18 cellular contexts compared by ENCODE assay signal in genomic region chr12:52914722-52915121, GRCh38. TPM values are rescaled to one million over a fixed set of nuclear protein-coding genes. Genes with fewer than 3 reads are reported as not detected.
DNase-seq lines count a peak whose midpoint lies in the region; ATAC-seq, FAIRE-seq and TF ChIP-seq lines count a peak whose summit lies in the region.
"Had no signal": no experiment of that assay in that cellular context is flagged by ENCODE, and none has a peak within 500 bp of the region (broad histone marks: within the 10 kb centered on the region; RNA-seq: fewer than 3 reads in every experiment).

No MANE protein-coding gene starts in this region.

- ATAC-seq in GM23338, result no peak; the same call in 2 of the 3 replicates
- no peak for ATAC-seq in Panc1
- ATAC-seq in GM21723 (IDR thresholded peaks at IDR 0.05; ENCODE audit: unreplicated experiment), result no peak

- no peak overlapping the region for H3K27ac ChIP-seq in GM23338 (ENCODE audit: low read depth)
- peak overlapping the region; percentile 50; the same call in 1 of the 2 replicates for H3K27ac ChIP-seq in Panc1 (ENCODE audit: low read length)
- peak overlapping the region; percentile 8 for H3K27ac ChIP-seq in duodenal mucosa (ENCODE audit: low read depth, low read length)
- peak overlapping the region; percentile 42 to 85 (median 76) for H3K27ac ChIP-seq in stomach
- no peak overlapping the region for H3K27ac ChIP-seq in tibial artery

- CTCF ChIA-PET in Panc1 (lab: Charles Lee), result no interaction called here

- intact Hi-C loops in Panc1 (cut with micrococcal nuclease; ENCODE audit: unreplicated experiment) (no loop called here), stomach (cut with DNase I; ENCODE audit: low total_unique reads) (no loop called here), tibial artery (cut with DNase I; ENCODE audit: low total_unique reads) (no loop called here)

- H3K4me3 Mint-ChIP-seq in GM23338, result no peak overlapping the region
- H3K4me3 Mint-ChIP-seq: CD4-positive, CD25-positive, alpha-beta regulatory T cell had no signal

- no peaks in the 10 kb centered on the region for H3K36me3 ChIP-seq in GM23338 (ENCODE audit: insufficient read depth)
- no peaks in the 10 kb centered on the region for H3K36me3 ChIP-seq in Panc1 (ENCODE audit: control insufficient read depth, insufficient read depth, low read length)
- H3K36me3 ChIP-seq in duodenal mucosa (ENCODE audit: control insufficient read depth in 1 of 2, insufficient read depth in 2 of 2, low read length in 2 of 2), result no peaks in the 10 kb centered on the region
- no peaks in the 10 kb centered on the region for H3K36me3 ChIP-seq in stomach
- H3K36me3 ChIP-seq in tibial artery, result no peaks in the 10 kb centered on the region

- TF ChIP-seq POLR2A in stomach (IDR thresholded peaks at IDR 0.05), result no peak

- H3K9me3 Mint-ChIP-seq in GM23338, result no peaks in the 10 kb centered on the region
- H3K9me3 Mint-ChIP-seq: CD4-positive, CD25-positive, alpha-beta regulatory T cell had no signal

- no peak overlapping the region for H3K27ac Mint-ChIP-seq in GM23338
- H3K27ac Mint-ChIP-seq: CD4-positive, CD25-positive, alpha-beta regulatory T cell had no signal

- peaks cover 8% of the 10 kb centered on the region for H3K4me1 Mint-ChIP-seq in GM23338
- H3K4me1 Mint-ChIP-seq: CD4-positive, CD25-positive, alpha-beta regulatory T cell had no signal

- H3K9me2 ChIP-seq in GM23338 (ENCODE audit: insufficient read depth), result no peaks in the 10 kb centered on the region

- no peak for TF ChIP-seq EP300 in stomach (IDR thresholded peaks at IDR 0.05)

- in situ Hi-C loops in Panc1 (cut with HindIII; ENCODE audit: low pct_unique_long_range_greater_than_20kb, low sequenced_read_pairs), result no loop called here

- H3K4me3 ChIP-seq in GM23338 (no peak overlapping the region), Panc1 (ENCODE audit: low read depth in 2 of 2, low read length in 2 of 2) (no peak overlapping the region), duodenal mucosa (ENCODE audit: low read depth in 1 of 2, low read length in 2 of 2) (no peak overlapping the region), stomach (no peak overlapping the region), tibial artery (no peak overlapping the region)

- H3K4me2 ChIP-seq in GM23338, result no peak overlapping the region

- no TSS peak for BruUV-seq in Panc1 (replicated peaks; lab: Mats Ljungman, UMichigan)

- no peaks in the 10 kb centered on the region for H3K79me2 ChIP-seq in GM23338 (replicated peaks; ENCODE audit: insufficient read depth)

- 62 to 79% (median 66%) methylated on average over 7 of the region's 7 CpGs for WGBS in stomach, 5 donors

- DNase-seq in GM23338 (ENCODE audit: low spot score) (no peak), Panc1 (ENCODE audit: low read depth, low spot score) (no peak), stomach (no peak), tibial artery (no peak), urothelium cell line (ENCODE audit: low spot score) (no peak)
- DNase-seq: ACHN; AML-193; Calu3; CD4-positive, CD25-positive, alpha-beta regulatory T cell; GOT3; KG1; NCI-H1436 treated with DMSO at 0.1 percent for 48 hours; NCI-H2107; NCI-H226; NCI-H524 treated with DMSO at 0.1 percent for 48 hours; RPMI8226 had no signal

- H3K9me3 ChIP-seq in Panc1 (ENCODE audit: control insufficient read depth, insufficient read depth, low read depth, low read length), result no peaks in the 10 kb centered on the region
- no peaks in the 10 kb centered on the region for H3K9me3 ChIP-seq in duodenal mucosa (ENCODE audit: control insufficient read depth in 1 of 2, low read length in 2 of 2)
- H3K9me3 ChIP-seq in stomach, result no peaks in the 10 kb centered on the region
- H3K9me3 ChIP-seq in tibial artery, result no peaks in the 10 kb centered on the region

- H2AFZ ChIP-seq in GM23338, result 0 out of 2 replicates have a peak overlapping the region, but pooled peaks have one; percentile 23

- no peaks in the 10 kb centered on the region for H3F3A ChIP-seq in GM23338 (replicated peaks; ENCODE audit: low read depth)

- no peaks in the 10 kb centered on the region for H3K36me3 Mint-ChIP-seq in GM23338 (ENCODE audit: low read depth)
- H3K36me3 Mint-ChIP-seq: CD4-positive, CD25-positive, alpha-beta regulatory T cell had no signal

- no peak overlapping the region for H3K9ac ChIP-seq in duodenal mucosa (ENCODE audit: low read depth in 1 of 2, low read length in 2 of 2)

- no peaks in the 10 kb centered on the region for H4K20me1 ChIP-seq in GM23338 (replicated peaks; ENCODE audit: insufficient read depth)

- H3K27me3 ChIP-seq in GM23338 (ENCODE audit: insufficient read depth) (no peaks in the 10 kb centered on the region), Panc1 (ENCODE audit: control insufficient read depth, insufficient read depth, low read length) (no peaks in the 10 kb centered on the region), duodenal mucosa (ENCODE audit: control insufficient read depth in 1 of 2, insufficient read depth in 2 of 2, low read length in 2 of 2) (no peaks in the 10 kb centered on the region), stomach (no peaks in the 10 kb centered on the region), tibial artery (no peaks in the 10 kb centered on the region)

- POLR2A ChIA-PET in Panc1 (lab: Charles Lee), result no interaction called here

- H3K27me3 Mint-ChIP-seq in GM23338 (ENCODE audit: insufficient read depth, low read depth, poor library complexity), result peaks cover 7% of the 10 kb centered on the region

- no peak for FAIRE-seq in urothelium cell line (lab: Jason Lieb, UNC)

- H3K4me1 ChIP-seq in GM23338 (ENCODE audit: insufficient read depth), result peaks cover 12% of the 10 kb centered on the region
- H3K4me1 ChIP-seq in Panc1 (ENCODE audit: control insufficient read depth, insufficient read depth, low read length), result peaks cover 9% of the 10 kb centered on the region; the same call in 1 of the 2 replicates
- peaks cover 38 to 42% of the 10 kb centered on the region in 2 donors for H3K4me1 ChIP-seq in duodenal mucosa (ENCODE audit: control insufficient read depth in 1 of 2, insufficient read depth in 2 of 2, low read length in 2 of 2)
- H3K4me1 ChIP-seq in stomach, result peaks cover 18 to 41% (median 25%) of the 10 kb centered on the region in 4 donors
- H3K4me1 ChIP-seq in tibial artery, result no peaks in the 10 kb centered on the region

- TF ChIP-seq CTCF in GM23338 (conservative IDR thresholded peaks at IDR 0.05; ENCODE audit: low read depth in 2 of 2) (no peak), Panc1 (IDR thresholded peaks at IDR 0.05) (no peak), stomach (IDR thresholded peaks at IDR 0.05) (no peak), tibial artery (IDR thresholded peaks at IDR 0.05) (no peak)

TF ChIP-seq in GM23338, 12 proteins besides CTCF, POLR2A, EP300 and RAD21 (continues in another document):
- TF ChIP-seq EZH2phosphoT487 (IDR thresholded peaks at IDR 0.05; ENCODE audit: unreplicated experiment) (no peak), EZH2 (IDR thresholded peaks at IDR 0.05; ENCODE audit: low read depth, unreplicated experiment) (no peak), STAT1 (IDR thresholded peaks at IDR 0.05; ENCODE audit: unreplicated experiment) (no peak), ETS1 (IDR thresholded peaks at IDR 0.05) (no peak), REST (IDR thresholded peaks at IDR 0.05; ENCODE audit: unreplicated experiment) (no peak), ZNF114 (CRISPR knock-in tag; IDR thresholded peaks at IDR 0.05) (no peak), CREB1 (CRISPR knock-in tag; IDR thresholded peaks at IDR 0.05; ENCODE audit: low read depth) (no peak)

RNA-seq across cellular contexts. Expression of gene KRT8, which starts 9.8 kb away (rescaled TPM):
- 250 and 264 TPM in 2 replicates for total RNA-seq in GM23338 (2014; rRNA removed; shearing (Covaris generic))
- 322 and 338 TPM in 2 replicates for polyA plus RNA-seq in GM23338 (2016; fragmentation: Nextera tagmentation; extraction: Ambion mirVana)
- 6,125 TPM for total RNA-seq in Panc1 (2021; ENCODE audit: unreplicated experiment)
- 7,157 TPM for polyA plus RNA-seq in Panc1 (2012; ENCODE audit: insufficient read length)
- 1,000 to 10,000 TPM in 1 of 5 donors, 100 to 1,000 TPM in 3, 10 to 100 TPM in 1; 71.2 to 1,740 (median 566) TPM for total RNA-seq in stomach
- polyA plus RNA-seq in stomach, result 1,000 to 10,000 TPM in 1 of 3 donors, 100 to 1,000 TPM in 2; 361 to 1,687 (median 767) TPM
- total RNA-seq: CD4-positive, CD25-positive, alpha-beta regulatory T cell had no signal

RNA-seq across cellular contexts. Expression of gene KRT18, which starts 34.2 kb away (rescaled TPM):
- total RNA-seq in GM23338 (2014; rRNA removed; shearing (Covaris generic)), result 537 and 552 TPM in 2 replicates
- polyA plus RNA-seq in GM23338 (2016; fragmentation: Nextera tagmentation; extraction: Ambion mirVana) (1,013 and 1,049 TPM in 2 replicates), stomach (100 to 1,000 TPM; 369 to 525 (median 391) TPM)
- total RNA-seq in Panc1 (2021; ENCODE audit: unreplicated experiment) (4,079 TPM), stomach (100 to 1,000 TPM in 4 of 5 donors, 10 to 100 TPM in 1; 68.3 to 648 (median 309) TPM)
- 4,352 TPM for polyA plus RNA-seq in Panc1 (2012; ENCODE audit: insufficient read length)

Comparison
In these comparisons a context has a peak if more than half of its experiments do, and no peak if none do; other contexts are left out.
1. H3K27ac ChIP-seq: peak in Panc1 (single experiment), duodenal mucosa (single experiment) and stomach (5 of 5); none in GM23338 (single experiment) and tibial artery (0 of 2).